1 cellular context compared by ENCODE assay signal in genomic region chr9:128552744-128553221, GRCh38.
TF ChIP-seq lines count a peak whose summit lies in the region.

No MANE protein-coding gene starts in this region.

TF ChIP-seq in neural cell, 6 proteins besides CTCF, POLR2A, EP300 and RAD21 (continued from another document):
- TF ChIP-seq REST (IDR thresholded peaks at IDR 0.05; ENCODE audit: borderline replicate concordance), result no peak
- TF ChIP-seq EZH2 (IDR thresholded peaks at IDR 0.05; ENCODE audit: borderline replicate concordance, insufficient read depth, low read length, poor library complexity, severe bottlenecking), result no peak
- no peak for TF ChIP-seq TAF1 (IDR thresholded peaks at IDR 0.05; ENCODE audit: low read depth)
- peak; percentile 23 for TF ChIP-seq SMC3 (conservative IDR thresholded peaks at IDR 0.05; ENCODE audit: poor library complexity)
